ENCODE assay signal across 9 cellular contexts in genomic region chr1:231315887-231316286, GRCh38. TPM values are rescaled to one million over a fixed set of nuclear protein-coding genes. Genes with fewer than 3 reads are reported as not detected.
A peak's percentile ranks its signal among the peaks of the same experiment; 100 is the strongest.
DNase-seq lines count a peak whose midpoint lies in the region; ATAC-seq, FAIRE-seq and TF ChIP-seq lines count a peak whose summit lies in the region.
"Had no signal": no experiment of that assay in that cellular context is flagged by ENCODE, and none has a peak within 500 bp of the region (broad histone marks: within the 10 kb centered on the region; RNA-seq: fewer than 3 reads in every experiment).

No MANE protein-coding gene starts in this region.

- no peaks in the 10 kb centered on the region for H3K4me1 ChIP-seq in GM12878 (ENCODE audit: control insufficient read depth, insufficient read depth, low read length)
- no peaks in the 10 kb centered on the region for H3K4me1 ChIP-seq in lung (ENCODE audit: control insufficient read depth in 2 of 2, insufficient read depth in 2 of 2, low read length in 2 of 2)
- H3K4me1 ChIP-seq: vagina had no signal

- peak; percentile 75 for TF ChIP-seq RAD21 in GM12878 (IDR thresholded peaks at IDR 0.05; ENCODE audit: insufficient read depth, low read depth, low read length)

- TF ChIP-seq CTCF in AG04449 (IDR thresholded peaks at IDR 0.05; ENCODE audit: insufficient read depth, low read length, missing control alignments) (peak; percentile 64), GM13977 (IDR thresholded peaks at IDR 0.05; ENCODE audit: extremely low read depth, insufficient read depth, missing control alignments) (peak; percentile 91), GM12878 (IDR thresholded peaks at IDR 0.05 in 2 of 3, conservative IDR thresholded peaks at IDR 0.05 in 1 of 3; ENCODE audit: control insufficient read depth in 2 of 3, extremely low read depth in 1 of 3, insufficient read depth in 1 of 3, low read depth in 3 of 3, low read length in 3 of 3) (peak; percentile 71 to 84 (median 82)), lung (IDR thresholded peaks at IDR 0.05; ENCODE audit: control extremely low read depth, extremely low read depth) (peak; percentile 8)

- no peaks in the 10 kb centered on the region for H3K27me3 ChIP-seq in GM12878 (replicated peaks in 1 of 2; ENCODE audit: control insufficient read depth in 2 of 2, insufficient read depth in 2 of 2, low read length in 1 of 2)
- no peaks in the 10 kb centered on the region for H3K27me3 ChIP-seq in lung (ENCODE audit: control insufficient read depth, insufficient read depth)
- H3K27me3 ChIP-seq: vagina had no signal

- no peak overlapping the region for H3K9ac ChIP-seq in GM12878 (ENCODE audit: control insufficient read depth, insufficient read depth, low read length)

- RAD21 ChIA-PET in GM12878 (lab: Charles Lee; ENCODE audit: unreplicated experiment), result interaction anchor here (0.6 to 1.0 kb wide), 5 partner anchors 22 to 442 kb away, joined by 3 to 4 read pairs (median 3); partner anchors contain the start of gene SPRTN

- H3K4me3 ChIP-seq in AG04449 (ENCODE audit: low read depth, low read length) (no peak overlapping the region), GM12878 (no peak overlapping the region), lung (no peak overlapping the region)
- H3K4me3 ChIP-seq: vagina had no signal

- no peak for TF ChIP-seq EP300 in GM12878 (IDR thresholded peaks at IDR 0.05; ENCODE audit: borderline replicate concordance in 1 of 2, control insufficient read depth in 1 of 2, low read depth in 2 of 2, low read length in 2 of 2)

- H3K36me3 ChIP-seq in GM12878 (ENCODE audit: control insufficient read depth in 2 of 2, insufficient read depth in 2 of 2, low read length in 1 of 2), result no peaks in the 10 kb centered on the region
- no peaks in the 10 kb centered on the region for H3K36me3 ChIP-seq in lung (ENCODE audit: control insufficient read depth in 2 of 2, insufficient read depth in 2 of 2, low read length in 2 of 2)
- H3K36me3 ChIP-seq: vagina had no signal

- POLR2A ChIA-PET in AG04449 (lab: Yijun Ruan, JAX) (interaction anchor here (0.7 kb wide), 1 partner anchor 115 kb away, joined by 3 read pairs; no protein-coding TSS in a partner anchor), GM12878 (lab: Charles Lee) (interaction anchor here (0.7 kb wide), 1 partner anchor 74 kb away, joined by 3 read pairs; no protein-coding TSS in a partner anchor)

- DNase-seq in AG04449 (ENCODE audit: low read depth, low spot score) (no peak), GM13977 (ENCODE audit: low spot score) (peak; percentile 57), SK-MEL-5 (ENCODE audit: low read depth, low spot score) (peak; percentile 75), GM12878 (ENCODE audit: low read depth, low spot score) (no peak), lung (ENCODE audit: low spot score) (no peak), NCI-H526 treated with DMSO at 0.1 percent for 48 hours (lab: John Stamatoyannopoulos, UW) (no peak)

- no peak for TF ChIP-seq POLR2A in GM12878 (IDR thresholded peaks at IDR 0.05; ENCODE audit: low read depth, low read length)

- H3K79me2 ChIP-seq in GM12878 (ENCODE audit: control insufficient read depth, insufficient read depth, low read length), result no peaks in the 10 kb centered on the region

- ATAC-seq in HG03139 (IDR thresholded peaks at IDR 0.05; ENCODE audit: unreplicated experiment) (peak; percentile 67), GM12878 (peak; percentile 99), lung (ENCODE audit: insufficient read depth, low FRiP score) (no peak), GM18873 (IDR thresholded peaks at IDR 0.05; ENCODE audit: low FRiP score, unreplicated experiment) (no peak)

- H3K4me2 ChIP-seq in GM12878 (ENCODE audit: control insufficient read depth, insufficient read depth), result no peak overlapping the region

- intact Hi-C loops in GM12878 (cut with micrococcal nuclease; ENCODE audit: unreplicated experiment), result no loop called here

- H2AFZ ChIP-seq in GM12878 (ENCODE audit: control insufficient read depth, low read depth, low read length), result no peak overlapping the region

- CTCF ChIA-PET in AG04449 (lab: Yijun Ruan, JAX) (interaction anchor here (0.7 to 3.0 kb wide), 10 partner anchors 9 to 290 kb away, joined by 3 to 14 read pairs (median 4); no protein-coding TSS in a partner anchor), GM12878 (lab: Yijun Ruan, JAX) (interaction anchor here (0.7 to 4.5 kb wide), 12 partner anchors 9 to 297 kb away, joined by 3 to 28 read pairs (median 4); partner anchors contain the start of genes EXOC8 and SPRTN)

- BruUV-seq in GM12878 (replicated peaks; lab: Mats Ljungman, UMichigan), result no TSS peak

- SMC1A ChIA-PET in GM12878 (lab: Charles Lee; ENCODE audit: uncharacterized antibody, unreplicated experiment), result interaction anchor here (0.6 to 1.5 kb wide), 9 partner anchors 18 to 290 kb away, joined by 3 to 5 read pairs (median 4); partner anchors contain the start of gene EXOC8

- no peak for FAIRE-seq in GM12878 (lab: Jason Lieb, UNC)

- no peaks in the 10 kb centered on the region for H4K20me1 ChIP-seq in GM12878 (ENCODE audit: control insufficient read depth, insufficient read depth)

- H3K27ac ChIP-seq in GM12878 (ENCODE audit: control insufficient read depth, insufficient read depth) (no peak overlapping the region), lung (ENCODE audit: low read depth in 1 of 2, low read length in 1 of 2) (no peak overlapping the region)
- H3K27ac ChIP-seq: vagina had no signal

- whole genome bisulfite sequencing in GM12878 (ENCODE audit: insufficient coverage, insufficient replicate concordance, low lambda C conversion rate, missing lambda C conversion rate), result 38% methylated on average over 11 of the region's 11 CpGs
- WGBS in lung, 2 donors, result 41% methylated on average over 11 of the region's 11 CpGs

- H3K9me3 ChIP-seq in GM12878 (replicated peaks; ENCODE audit: control insufficient read depth, insufficient read depth, low read length) (no peaks in the 10 kb centered on the region), lung (ENCODE audit: control insufficient read depth in 2 of 2, insufficient read depth in 1 of 2, low read length in 1 of 2) (peaks cover 0 to 2% of the 10 kb centered on the region in 2 donors)
- H3K9me3 ChIP-seq: vagina had no signal

- in situ Hi-C loops in GM13977 (cut with MboI; ENCODE audit: low pct_unique_long_range_greater_than_20kb, low sequenced_read_pairs, unreplicated experiment), result no loop called here
- in situ Hi-C loops in SK-MEL-5 (cut with HindIII; ENCODE audit: low pct_unique_long_range_greater_than_20kb, low sequenced_read_pairs), result no loop called here
- in situ Hi-C loops in GM12878 (cut with MboI), result no loop called here

TF ChIP-seq in GM12878, 131 proteins besides CTCF, POLR2A, EP300 and RAD21 (continues in another document):
- TF ChIP-seq YY1 (IDR thresholded peaks at IDR 0.05; ENCODE audit: low read depth, low read length), result 0 out of 2 replicates have a peak, but pooled peaks have one; percentile 25
- TF ChIP-seq ATF3 (IDR thresholded peaks at IDR 0.05; ENCODE audit: borderline replicate concordance, extremely low read depth, low read depth, low read length), result no peak
- TF ChIP-seq SMC3 (IDR thresholded peaks at IDR 0.05; ENCODE audit: borderline replicate concordance, low read length), result peak; percentile 65

RNA-seq across cellular contexts. Expression of gene EXOC8, which starts 21.8 kb away (rescaled TPM):
- 11.5 and 13.1 TPM in 2 replicates for total RNA-seq in SK-MEL-5 (2014; rRNA removed; shearing (Covaris generic))
- 10.4 and 12.6 TPM in 2 replicates for polyA plus RNA-seq in SK-MEL-5 (2015; cell fraction: cytosol; rRNA removed)
- 18.4 and 19.2 TPM in 2 replicates for polyA plus RNA-seq in SK-MEL-5 (2015; cell fraction: nucleus; rRNA removed)
- 12.5 and 13.2 TPM in 2 replicates for total RNA-seq in GM12878 (2013; cell fraction: nucleolus; rRNA removed)
- total RNA-seq in GM12878 (2014; rRNA removed) (7.6 and 8.6 TPM in 2 replicates), GM12878 (2014; rRNA removed; fragmentation: Illumina TruSeq; extraction: Trizol) (10.6 and 11.3 TPM in 2 replicates), GM12878 (2021) (11.3 and 11.4 TPM in 2 replicates), lung (10 to 100 TPM; 18.5 to 19.0 TPM)
- 2.9 TPM for polyA plus RNA-seq in GM12878 (2011; ENCODE audit: low read depth)
- polyA plus RNA-seq in GM12878 (2011; rRNA removed) (5.8 and 7.7 TPM in 2 replicates), GM12878 (2014; fragmentation: Illumina TruSeq; extraction: Trizol) (7.3 and 8.0 TPM in 2 replicates), GM12878 (2014; fragmentation: Nextera tagmentation; extraction: Ambion mirVana) (1 to 10 TPM; 2.0 to 3.2 TPM), GM12878 (2014; rRNA removed) (6.0 and 6.8 TPM in 2 replicates), GM12878 (2016; fragmentation: Nextera tagmentation; extraction: Ambion mirVana) (1 to 10 TPM; 4.2 to 4.4 TPM), lung (1 to 10 TPM; 4.6 to 7.4 TPM)
- polyA plus RNA-seq in GM12878 (2011; cell fraction: cytosol; rRNA removed), result 3.6 TPM in 2 replicates
- 6.9 and 8.1 TPM in 2 replicates for polyA plus RNA-seq in GM12878 (2011; cell fraction: nucleus; rRNA removed)
- polyA plus RNA-seq in GM12878 (2012), result 4.8 and 5.0 TPM in 2 replicates
- polyA minus RNA-seq in GM12878 (2011; rRNA and poly(A)+ RNA removed), result 10.2 and 11.7 TPM in 2 replicates
- 4.3 and 4.7 TPM in 2 replicates for polyA minus RNA-seq in GM12878 (2011; cell fraction: cytosol; rRNA and poly(A)+ RNA removed)
- 5.6 and 8.5 TPM in 2 replicates for polyA minus RNA-seq in GM12878 (2011; cell fraction: nucleus; rRNA and poly(A)+ RNA removed)

RNA-seq across cellular contexts. Expression of gene SPRTN, which starts 22.2 kb away (rescaled TPM):
- total RNA-seq in SK-MEL-5 (2014; rRNA removed; shearing (Covaris generic)), result 11.0 and 11.5 TPM in 2 replicates
- polyA plus RNA-seq in SK-MEL-5 (2015; cell fraction: cytosol; rRNA removed), result 9.6 and 11.8 TPM in 2 replicates
- polyA plus RNA-seq in SK-MEL-5 (2015; cell fraction: nucleus; rRNA removed), result 19.2 and 21.1 TPM in 2 replicates
- total RNA-seq in GM12878 (2013; cell fraction: nucleolus; rRNA removed), result 22.2 and 24.5 TPM in 2 replicates
- 11.7 and 12.5 TPM in 2 replicates for total RNA-seq in GM12878 (2014; rRNA removed)
- total RNA-seq in GM12878 (2014; rRNA removed; fragmentation: Illumina TruSeq; extraction: Trizol), result 14.7 and 16.5 TPM in 2 replicates
- total RNA-seq in GM12878 (2021), result 11.9 and 12.1 TPM in 2 replicates
- polyA plus RNA-seq in GM12878 (2011; ENCODE audit: low read depth), result 2.1 TPM
- polyA plus RNA-seq in GM12878 (2011; rRNA removed), result 7.1 and 7.2 TPM in 2 replicates
- 6.2 and 7.9 TPM in 2 replicates for polyA plus RNA-seq in GM12878 (2011; cell fraction: cytosol; rRNA removed)
- 7.3 and 10.9 TPM in 2 replicates for polyA plus RNA-seq in GM12878 (2011; cell fraction: nucleus; rRNA removed)
- 3.3 and 3.4 TPM in 2 replicates for polyA plus RNA-seq in GM12878 (2012)
- 9.6 and 11.1 TPM in 2 replicates for polyA plus RNA-seq in GM12878 (2014; fragmentation: Illumina TruSeq; extraction: Trizol)
- 1 to 10 TPM; 4.4 to 5.9 TPM for polyA plus RNA-seq in GM12878 (2014; fragmentation: Nextera tagmentation; extraction: Ambion mirVana)
- 7.2 and 12.2 TPM in 2 replicates for polyA plus RNA-seq in GM12878 (2014; rRNA removed)
- polyA plus RNA-seq in GM12878 (2016; fragmentation: Nextera tagmentation; extraction: Ambion mirVana), result 10 to 100 TPM; 12.8 to 13.9 TPM
- 10.4 and 15.3 TPM in 2 replicates for polyA minus RNA-seq in GM12878 (2011; rRNA and poly(A)+ RNA removed)
- 5.1 and 5.5 TPM in 2 replicates for polyA minus RNA-seq in GM12878 (2011; cell fraction: cytosol; rRNA and poly(A)+ RNA removed)
- polyA minus RNA-seq in GM12878 (2011; cell fraction: nucleus; rRNA and poly(A)+ RNA removed), result 13.4 and 24.7 TPM in 2 replicates
- 10 to 100 TPM; 12.8 to 13.5 TPM for total RNA-seq in lung
- 1 to 10 TPM; 3.6 to 5.0 TPM for polyA plus RNA-seq in lung

Comparison
In these comparisons a context has a peak if more than half of its experiments do, and no peak if none do; other contexts are left out.
1. DNase-seq: peak in GM13977 (single experiment) and SK-MEL-5 (single experiment); none in AG04449 (single experiment), GM12878 (single experiment), lung (single experiment) and NCI-H526 treated with DMSO at 0.1 percent for 48 hours (single experiment).
2. CTCF ChIP-seq: peak in every context shown above with its lines; median percentile 91 in GM13977; 82 in GM12878; 64 in AG04449; 8 in lung.
3. ATAC-seq: peak in HG03139 (single experiment) and GM12878 (single experiment); none in lung (single experiment) and GM18873 (single experiment).